In genomic region chr10:22646291-22646926, GRCh38 we compare ENCODE assay signal across 10 cellular contexts.
DNase-seq lines count a peak whose midpoint lies in the region; ATAC-seq and TF ChIP-seq lines count a peak whose summit lies in the region.
"Had no signal": no experiment of that assay in that cellular context is flagged by ENCODE, and none has a peak within 500 bp of the region (broad histone marks: within the 10 kb centered on the region; RNA-seq: fewer than 3 reads in every experiment).

No MANE protein-coding gene starts in this region.

- H3K4me3 Mint-ChIP-seq in CD4-positive, alpha-beta T cell: peak overlapping the region; percentile 68
- peak overlapping the region; percentile 70 for H3K4me3 Mint-ChIP-seq in central memory CD8-positive, alpha-beta T cell
- H3K4me3 Mint-ChIP-seq: dendritic cell treated with granulocyte-macrophage colony-stimulating factor and Interleukin-4, amounts not matched to agents 40 ng/mL and 50 ng/mL, for 4 days had no signal

- no peaks in the 10 kb centered on the region for H3K27me3 Mint-ChIP-seq in CD4-positive, alpha-beta T cell
- no peaks in the 10 kb centered on the region for H3K27me3 Mint-ChIP-seq in central memory CD8-positive, alpha-beta T cell
- H3K27me3 Mint-ChIP-seq: dendritic cell treated with granulocyte-macrophage colony-stimulating factor and Interleukin-4, amounts not matched to agents 40 ng/mL and 50 ng/mL, for 4 days had no signal

- CTCF ChIA-PET in CD4-positive, alpha-beta T cell (lab: Charles Lee): interaction anchor here (0.6 to 1.8 kb wide), 6 partner anchors 8 to 35 kb away, joined by 3 to 6 read pairs (median 4); no protein-coding TSS in a partner anchor

- ATAC-seq in CD4-positive, alpha-beta T cell (ENCODE audit: poor library complexity): peak; percentile 74
- ATAC-seq in GM19395 (IDR thresholded peaks at IDR 0.05; ENCODE audit: unreplicated experiment) (peak; percentile 73), HG03159 (IDR thresholded peaks at IDR 0.05; ENCODE audit: unreplicated experiment) (peak; percentile 67), GM21717 (IDR thresholded peaks at IDR 0.05; ENCODE audit: unreplicated experiment) (no peak)
- ATAC-seq in central memory CD8-positive, alpha-beta T cell (replicated peaks; ENCODE audit: extremely low read depth, poor library complexity, severe bottlenecking): peak; percentile 87

- no peak for TF ChIP-seq CTCF in CD4-positive, alpha-beta T cell (IDR thresholded peaks at IDR 0.05)

- POLR2A ChIA-PET in CD4-positive, alpha-beta T cell (lab: Charles Lee): interaction anchor here (0.6 to 4.0 kb wide), 16 partner anchors 9 to 89 kb away, joined by 3 to 30 read pairs (median 5); partner anchors contain the start of gene PIP4K2A

- peaks cover 91% of the 10 kb centered on the region for H3K4me1 Mint-ChIP-seq in CD4-positive, alpha-beta T cell (ENCODE audit: low read depth)
- H3K4me1 Mint-ChIP-seq in central memory CD8-positive, alpha-beta T cell: peaks cover 87% of the 10 kb centered on the region

- no peaks in the 10 kb centered on the region for H3K9me3 ChIP-seq in CD4-positive, alpha-beta T cell (ENCODE audit: control insufficient read depth, low read length)

- no peaks in the 10 kb centered on the region for H3K9me3 Mint-ChIP-seq in CD4-positive, alpha-beta T cell
- H3K9me3 Mint-ChIP-seq in central memory CD8-positive, alpha-beta T cell: no peaks in the 10 kb centered on the region
- H3K9me3 Mint-ChIP-seq: dendritic cell treated with granulocyte-macrophage colony-stimulating factor and Interleukin-4, amounts not matched to agents 40 ng/mL and 50 ng/mL, for 4 days had no signal

- DNase-seq in CD4-positive, alpha-beta T cell: no peak
- DNase-seq in central memory CD8-positive, alpha-beta T cell (ENCODE audit: low spot score in 2 of 2): no peak
- no peak for DNase-seq in NCI-H2171 (lab: John Stamatoyannopoulos, UW)
- DNase-seq in AG08395 (ENCODE audit: low spot score): no peak
- DNase-seq in NCI-H345 (lab: John Stamatoyannopoulos, UW): no peak
- DNase-seq: NCI-H510A treated with DMSO at 0.1 percent for 48 hours had no signal

- H3K27me3 ChIP-seq in CD4-positive, alpha-beta T cell (ENCODE audit: control insufficient read depth, insufficient read depth, low read length): no peaks in the 10 kb centered on the region

- intact Hi-C loops in CD4-positive, alpha-beta T cell (cut with DNase I, micrococcal nuclease): loop anchor here in 1 of 2 experiments (1.0 to 2.0 kb wide), 2 partner anchors 8 to 16 kb away; no protein-coding TSS in a partner anchor

- peaks cover 18% of the 10 kb centered on the region for H3K36me3 Mint-ChIP-seq in CD4-positive, alpha-beta T cell (ENCODE audit: low read depth)
- H3K36me3 Mint-ChIP-seq in central memory CD8-positive, alpha-beta T cell (ENCODE audit: insufficient read depth): peaks cover 24% of the 10 kb centered on the region

- peak overlapping the region; percentile 66 for H3K27ac ChIP-seq in CD4-positive, alpha-beta T cell (ENCODE audit: low read depth, low read length)

- peak overlapping the region; percentile 91 for H3K27ac Mint-ChIP-seq in CD4-positive, alpha-beta T cell
- H3K27ac Mint-ChIP-seq in central memory CD8-positive, alpha-beta T cell (ENCODE audit: low read depth): peak overlapping the region; percentile 99
- H3K27ac Mint-ChIP-seq: dendritic cell treated with granulocyte-macrophage colony-stimulating factor and Interleukin-4, amounts not matched to agents 40 ng/mL and 50 ng/mL, for 4 days had no signal
